Comparison of ENCODE assay signal across 8 cellular contexts in the genomic region with DNA sequence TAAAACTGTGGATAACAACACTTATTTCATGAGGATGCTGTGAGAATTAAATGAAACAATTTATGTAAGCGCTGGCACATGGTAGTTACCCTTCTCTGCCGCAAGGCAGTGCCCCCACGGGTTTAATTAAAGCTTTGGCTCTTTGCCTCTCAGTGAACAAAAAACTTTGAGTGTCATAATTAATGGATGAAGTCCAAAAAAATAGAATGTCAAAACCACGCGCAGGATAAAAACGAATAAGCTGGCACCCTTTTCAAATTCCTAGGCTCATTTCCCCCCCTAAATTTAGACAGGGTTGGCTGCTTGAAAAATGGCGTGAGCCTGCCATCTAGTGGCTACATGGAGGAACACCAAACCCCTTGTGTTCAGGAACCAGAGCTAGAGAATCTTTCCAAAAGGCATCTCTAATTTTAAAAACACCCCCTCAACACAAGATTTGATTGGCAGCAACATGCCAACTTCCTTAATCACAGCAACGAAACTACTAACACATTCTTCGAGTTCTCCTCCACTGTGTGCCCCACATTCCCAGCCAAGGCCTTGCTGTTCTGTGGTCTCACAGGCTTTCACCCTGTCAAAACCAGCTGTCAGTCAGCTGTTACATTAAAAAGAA.
DNase-seq lines count a peak whose midpoint lies in the region; ATAC-seq and TF ChIP-seq lines count a peak whose summit lies in the region.

No MANE protein-coding gene starts in this region.

- no peak overlapping the region for H3K27ac ChIP-seq in caudate nucleus (ENCODE audit: low read depth, low read length)

- H3K4me3 ChIP-seq in WI38 (ENCODE audit: low read depth, low read length): no peak overlapping the region

- peak; percentile 81 for ATAC-seq in HG02759 (IDR thresholded peaks at IDR 0.05; ENCODE audit: unreplicated experiment)

- peak; percentile 26 to 31 for DNase-seq in SHP77 (lab: John Stamatoyannopoulos, UW)
- no peak for DNase-seq in SHP77 treated with DMSO at 0.1 percent for 48 hours (lab: John Stamatoyannopoulos, UW)
- peak; percentile 8 for DNase-seq in NCI-H146 (lab: John Stamatoyannopoulos, UW)
- DNase-seq in caudate nucleus (lab: John Stamatoyannopoulos, UW): peak in 59 of 61 donors; percentile 3 to 80 (median 42)
- peak; percentile 73 for DNase-seq in left kidney (ENCODE audit: low read depth, low spot score)
- peak; percentile 59 for DNase-seq in stimulated activated CD4-positive, alpha-beta T cell treated with anti-CD3 and anti-CD28 coated beads, Interleukin-4, amount 100 ng/mL, for 1 hour

- peak; percentile 87 for TF ChIP-seq CTCF in WI38 (IDR thresholded peaks at IDR 0.05; ENCODE audit: low read depth, low read length)
